In the genomic region with DNA sequence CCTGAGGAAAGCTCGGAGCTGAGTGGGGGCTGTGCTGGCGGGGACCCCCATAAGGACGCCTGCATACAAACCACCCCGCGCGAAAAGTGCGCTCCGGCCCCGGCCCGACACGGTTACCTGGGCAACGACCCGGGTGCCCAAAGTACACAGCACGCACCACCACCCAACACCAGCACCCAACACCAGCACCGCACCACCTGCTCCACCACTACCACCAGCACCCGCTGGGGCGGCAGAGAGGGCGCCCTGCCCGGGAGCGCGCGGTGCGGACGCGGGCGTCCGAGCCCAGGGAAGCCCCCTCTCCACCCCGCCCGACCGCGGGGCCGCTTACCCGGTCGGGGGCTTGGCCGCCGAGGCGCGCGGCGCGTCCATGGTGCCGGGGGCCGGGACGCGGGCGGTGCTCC, we compare ENCODE assay signal across 8 cellular contexts.
DNase-seq lines count a peak whose midpoint lies in the region; ATAC-seq and TF ChIP-seq lines count a peak whose summit lies in the region.

No MANE protein-coding gene starts in this region.

- H3K4me1 Mint-ChIP-seq in nephron progenitor cell = peaks cover 11% of the 10 kb centered on the region

- no peaks in the 10 kb centered on the region for H3K9me3 ChIP-seq in endocrine pancreas (ENCODE audit: control insufficient read depth, low read length)

- H3K4me3 ChIP-seq in endocrine pancreas (ENCODE audit: control insufficient read depth, insufficient read depth, low read length) = no peak overlapping the region

- H3K9ac ChIP-seq in endocrine pancreas (ENCODE audit: control insufficient read depth, insufficient read depth, low read length) = peak overlapping the region; percentile 94

- no peak overlapping the region for H3K27ac Mint-ChIP-seq in nephron progenitor cell

- peaks cover 18% of the 10 kb centered on the region for H3K4me1 ChIP-seq in endocrine pancreas (ENCODE audit: control insufficient read depth, insufficient read depth, low read length)

- in situ Hi-C loops in KBM-7 (cut with MboI; ENCODE audit: low pct_unique_long_range_greater_than_20kb, low sequenced_read_pairs) = no loop called here

- no peak for TF ChIP-seq CTCF in nephron progenitor cell (IDR thresholded peaks at IDR 0.05)

- peak overlapping the region; percentile 87 for H3K4me3 Mint-ChIP-seq in nephron progenitor cell

- H3K9me3 Mint-ChIP-seq in nephron progenitor cell = no peaks in the 10 kb centered on the region

- no peaks in the 10 kb centered on the region for H3K36me3 ChIP-seq in endocrine pancreas (ENCODE audit: control insufficient read depth, insufficient read depth, low read length)

- H3K27me3 ChIP-seq in endocrine pancreas (ENCODE audit: control insufficient read depth, insufficient read depth, low read length) = no peaks in the 10 kb centered on the region

- H3K36me3 Mint-ChIP-seq in nephron progenitor cell (ENCODE audit: low read depth) = no peaks in the 10 kb centered on the region

- DNase-seq in COLO668 (lab: John Stamatoyannopoulos, UW; ENCODE audit: unreplicated experiment) (peak; percentile 95), NCI-H1092 (lab: John Stamatoyannopoulos, UW) (peak; percentile 76), nephron progenitor cell (no peak), NCI-H446 treated with DMSO at 0.1 percent for 48 hours (lab: John Stamatoyannopoulos, UW) (no peak), KBM-7 (no peak)

- H3K27me3 Mint-ChIP-seq in nephron progenitor cell (ENCODE audit: low read depth, poor library complexity) = peaks cover 73% of the 10 kb centered on the region

- no peak for ATAC-seq in HG02678 (IDR thresholded peaks at IDR 0.05; ENCODE audit: unreplicated experiment)
- no peak for ATAC-seq in GM19467 (IDR thresholded peaks at IDR 0.05; ENCODE audit: unreplicated experiment)

Comparison
In these comparisons a context has a peak if more than half of its experiments do, and no peak if none do; other contexts are left out.
1. DNase-seq: peak in COLO668 (single experiment) and NCI-H1092 (single experiment); none in nephron progenitor cell (single experiment), NCI-H446 treated with DMSO at 0.1 percent for 48 hours (single experiment) and KBM-7 (single experiment).